1 cellular context compared by ENCODE assay signal in the genomic region with DNA sequence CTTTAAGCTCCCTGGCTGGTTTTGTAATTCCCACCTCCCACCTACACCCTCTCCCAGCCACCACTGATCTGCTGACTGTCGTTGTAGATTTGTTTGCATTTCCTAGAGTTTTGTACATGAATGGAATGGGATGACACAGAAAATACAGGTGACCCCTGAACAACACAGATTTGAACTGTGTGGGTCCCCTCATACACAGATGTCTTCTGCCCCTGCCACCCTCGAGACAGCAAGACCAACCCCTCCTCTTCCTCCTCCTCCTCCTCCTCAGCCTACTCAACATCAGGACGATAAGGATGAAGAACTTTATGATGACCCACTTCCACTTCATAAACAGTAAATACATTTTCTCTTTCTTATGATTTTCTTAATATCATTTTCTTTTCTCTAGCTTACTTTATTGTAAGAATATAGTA.
TF ChIP-seq lines count a peak whose summit lies in the region.

No MANE protein-coding gene starts in this region.

TF ChIP-seq in SK-N-SH, 30 proteins besides CTCF, POLR2A, EP300 and RAD21 (continued from another document):
- no peak for TF ChIP-seq IRF3 (IDR thresholded peaks at IDR 0.05; ENCODE audit: low read depth, low read length)
- TF ChIP-seq SIN3A (IDR thresholded peaks at IDR 0.05; ENCODE audit: borderline replicate concordance, low read depth, low read length): no peak
- no peak for TF ChIP-seq ZBTB33 (IDR thresholded peaks at IDR 0.05; ENCODE audit: borderline replicate concordance, low read depth)
